10 cellular contexts compared by ENCODE assay signal in genomic region chr5:146248536-146248935, GRCh38.
"Had no signal": no experiment of that assay in that cellular context is flagged by ENCODE, and none has a peak within 500 bp of the region (broad histone marks: within the 10 kb centered on the region; RNA-seq: fewer than 3 reads in every experiment).

No MANE protein-coding gene starts in this region.

- H3K9me3 ChIP-seq: HAP-1 had no signal

- H2AFZ ChIP-seq: GM23248 had no signal

- H3K27ac Mint-ChIP-seq: HFFc6 had no signal

- H3K27ac ChIP-seq: GM23248, HL-60 had no signal

- H3K9ac ChIP-seq: GM23248 had no signal

- DNase-seq: GM23248, GOT3, H7, HFFc6, KG1 had no signal

- H3K9me3 Mint-ChIP-seq: HFFc6 had no signal

- H3K4me1 ChIP-seq: HAP-1 had no signal

- ATAC-seq: HCT116, HepG2, K562 had no signal

- H3K4me3 ChIP-seq: GM23248, HAP-1, K562 had no signal

- H3K4me3 Mint-ChIP-seq: HFFc6 had no signal
